Comparison of ENCODE assay signal across 27 cellular contexts in the genomic region with DNA sequence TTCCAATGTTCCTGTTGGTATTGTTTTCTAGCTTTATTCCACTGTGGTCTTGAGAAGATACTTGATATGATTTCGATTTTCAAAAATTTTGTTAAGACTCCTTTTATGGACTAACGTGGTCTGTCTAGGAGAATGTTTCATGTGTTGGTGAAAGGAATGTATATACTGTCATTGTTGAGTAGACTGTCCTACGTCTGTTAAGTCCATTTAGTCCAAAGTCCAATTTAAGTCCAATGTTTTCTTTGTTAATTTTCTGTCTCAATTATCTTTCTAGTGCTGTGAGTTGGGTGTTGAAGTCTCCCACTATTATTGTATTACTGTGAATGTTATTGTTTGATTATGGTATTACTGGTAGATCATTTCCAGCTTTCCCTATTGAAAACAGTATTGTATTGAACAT. TPM values are rescaled to one million over a fixed set of nuclear protein-coding genes. Genes with fewer than 3 reads are reported as not detected.
A peak's percentile ranks its signal among the peaks of the same experiment; 100 is the strongest.
DNase-seq lines count a peak whose midpoint lies in the region; ATAC-seq and TF ChIP-seq lines count a peak whose summit lies in the region.
"Had no signal": no experiment of that assay in that cellular context is flagged by ENCODE, and none has a peak within 500 bp of the region (broad histone marks: within the 10 kb centered on the region; RNA-seq: fewer than 3 reads in every experiment).

No MANE protein-coding gene starts in this region.

- no peak overlapping the region for H3K27ac ChIP-seq in CD8-positive, alpha-beta memory T cell (ENCODE audit: low read depth, low read length)
- H3K27ac ChIP-seq in endodermal cell (ENCODE audit: low read depth, low read length) (no peak overlapping the region), trophoblast cell (ENCODE audit: low read depth, low read length) (no peak overlapping the region)
- H3K27ac ChIP-seq: upper lobe of left lung had no signal

- no peak overlapping the region for H2BK12ac ChIP-seq in trophoblast cell (ENCODE audit: low read length)

- ATAC-seq in activated T-helper 17 cell treated with anti-CD3 and anti-CD28 coated beads, Interleukin-2, amount 50 U/mL, for 72 hours (replicated peaks) = no peak
- no peak for ATAC-seq in naive thymus-derived CD8-positive, alpha-beta T cell
- ATAC-seq: activated T-cell treated with anti-CD3 and anti-CD28 coated beads, Interleukin-2, amount 50 U/mL, for 4 hours; left cardiac atrium; Right ventricle myocardium inferior; SK-N-SH treated with all-trans-retinoic acid at 6 μM for 48 hours had no signal

- H2BK5ac ChIP-seq in trophoblast cell (ENCODE audit: low read depth, low read length, poor library complexity) = no peak overlapping the region

- no peak for DNase-seq in activated CD4-positive, alpha-beta memory T cell treated with anti-CD3 and anti-CD28 coated beads, Interleukin-2, amount 10 ng/mL, durations not matched to agents 7 days and 5 days
- DNase-seq in activated CD4-positive, alpha-beta memory T cell treated with anti-CD3 and anti-CD28 coated beads for 36 hours = no peak
- no peak for DNase-seq in CD8-positive, alpha-beta memory T cell
- DNase-seq in naive thymus-derived CD8-positive, alpha-beta T cell = no peak
- DNase-seq in endodermal cell (no peak), trophoblast cell (no peak), MG63 (no peak)
- DNase-seq: activated naive CD4-positive, alpha-beta T cell treated with Interleukin-2 at 50 U/mL for 16 hours; activated T-cell treated with anti-CD3 and anti-CD28 coated beads, Interleukin-2, amount 50 U/mL, for 4 hours; anterior cingulate cortex; effector CD4-positive, alpha-beta T cell; EL; erythroblast; H7; hypothalamus; Karpas-422; left cardiac atrium; mammary epithelial cell; NCI-H146; NCI-H226; NCI-H69; upper lobe of left lung had no signal

- H3K27me3 Mint-ChIP-seq in activated CD4-positive, alpha-beta memory T cell treated with anti-CD3 and anti-CD28 coated beads, Interleukin-2, amount 10 ng/mL, durations not matched to agents 7 days and 5 days = no peaks in the 10 kb centered on the region
- no peaks in the 10 kb centered on the region for H3K27me3 Mint-ChIP-seq in activated CD4-positive, alpha-beta memory T cell treated with anti-CD3 and anti-CD28 coated beads for 36 hours
- no peaks in the 10 kb centered on the region for H3K27me3 Mint-ChIP-seq in CD8-positive, alpha-beta memory T cell
- no peaks in the 10 kb centered on the region for H3K27me3 Mint-ChIP-seq in activated T-helper 17 cell treated with anti-CD3 and anti-CD28 coated beads, Interleukin-2, amount 50 U/mL, for 72 hours
- H3K27me3 Mint-ChIP-seq in naive thymus-derived CD8-positive, alpha-beta T cell = no peaks in the 10 kb centered on the region
- no peaks in the 10 kb centered on the region for H3K27me3 Mint-ChIP-seq in endodermal cell (ENCODE audit: insufficient read depth)
- H3K27me3 Mint-ChIP-seq: CD4-positive, alpha-beta memory T cell had no signal

- no peak overlapping the region for H3K4me3 Mint-ChIP-seq in activated CD4-positive, alpha-beta memory T cell treated with anti-CD3 and anti-CD28 coated beads, Interleukin-2, amount 10 ng/mL, durations not matched to agents 7 days and 5 days
- no peak overlapping the region for H3K4me3 Mint-ChIP-seq in activated CD4-positive, alpha-beta memory T cell treated with anti-CD3 and anti-CD28 coated beads for 36 hours
- no peak overlapping the region for H3K4me3 Mint-ChIP-seq in CD8-positive, alpha-beta memory T cell
- H3K4me3 Mint-ChIP-seq in activated T-helper 17 cell treated with anti-CD3 and anti-CD28 coated beads, Interleukin-2, amount 50 U/mL, for 72 hours = no peak overlapping the region
- peak overlapping the region in 4 of 10 donors; percentile 0 to 12 (median 4) for H3K4me3 Mint-ChIP-seq in naive thymus-derived CD8-positive, alpha-beta T cell
- H3K4me3 Mint-ChIP-seq in endodermal cell = no peak overlapping the region
- H3K4me3 Mint-ChIP-seq: activated T-cell treated with anti-CD3 and anti-CD28 coated beads, Interleukin-2, amount 50 U/mL, for 4 hours had no signal

- no peak overlapping the region for H4K91ac ChIP-seq in trophoblast cell (ENCODE audit: low read depth, low read length)

- H3K4me3 ChIP-seq in CD8-positive, alpha-beta memory T cell (ENCODE audit: low read length) = no peak overlapping the region
- H3K4me3 ChIP-seq in endodermal cell (ENCODE audit: low read length) = no peak overlapping the region
- no peak overlapping the region for H3K4me3 ChIP-seq in trophoblast cell (ENCODE audit: low read depth, low read length)
- H3K4me3 ChIP-seq in MG63 = no peak overlapping the region
- H3K4me3 ChIP-seq: smooth muscle cell, upper lobe of left lung had no signal

- no peak overlapping the region for H2BK120ac ChIP-seq in trophoblast cell (ENCODE audit: insufficient read depth, low read length, poor library complexity)

- H3K4ac ChIP-seq in trophoblast cell (ENCODE audit: low read depth, low read length) = no peak overlapping the region

- peak overlapping the region; percentile 7 for H3K27ac Mint-ChIP-seq in activated CD4-positive, alpha-beta memory T cell treated with anti-CD3 and anti-CD28 coated beads, Interleukin-2, amount 10 ng/mL, durations not matched to agents 7 days and 5 days
- no peak overlapping the region for H3K27ac Mint-ChIP-seq in activated CD4-positive, alpha-beta memory T cell treated with anti-CD3 and anti-CD28 coated beads for 36 hours
- H3K27ac Mint-ChIP-seq in CD8-positive, alpha-beta memory T cell = peak overlapping the region in 7 of 8 donors; percentile 2 to 45 (median 14)
- H3K27ac Mint-ChIP-seq in activated T-helper 17 cell treated with anti-CD3 and anti-CD28 coated beads, Interleukin-2, amount 50 U/mL, for 72 hours = peak overlapping the region; percentile 11
- peak overlapping the region in 7 of 10 donors; percentile 3 to 74 (median 41) for H3K27ac Mint-ChIP-seq in naive thymus-derived CD8-positive, alpha-beta T cell
- no peak overlapping the region for H3K27ac Mint-ChIP-seq in endodermal cell

- 93 to 100% methylated on average over 1 to 3 of the region's 3 CpGs for WGBS in endodermal cell (ENCODE audit: insufficient coverage in 1 of 2, insufficient read length in 1 of 2), 2 experiments
- no CpG with 5 or more reads among the region's 3 CpGs for WGBS in trophoblast cell (ENCODE audit: extremely low coverage, insufficient coverage, insufficient read length)

- peaks cover 4% of the 10 kb centered on the region for H3K9me3 Mint-ChIP-seq in activated CD4-positive, alpha-beta memory T cell treated with anti-CD3 and anti-CD28 coated beads, Interleukin-2, amount 10 ng/mL, durations not matched to agents 7 days and 5 days
- no peaks in the 10 kb centered on the region for H3K9me3 Mint-ChIP-seq in activated CD4-positive, alpha-beta memory T cell treated with anti-CD3 and anti-CD28 coated beads for 36 hours
- no peaks in the 10 kb centered on the region for H3K9me3 Mint-ChIP-seq in CD8-positive, alpha-beta memory T cell
- H3K9me3 Mint-ChIP-seq in activated T-helper 17 cell treated with anti-CD3 and anti-CD28 coated beads, Interleukin-2, amount 50 U/mL, for 72 hours = no peaks in the 10 kb centered on the region
- H3K9me3 Mint-ChIP-seq in naive thymus-derived CD8-positive, alpha-beta T cell = no peaks in the 10 kb centered on the region
- H3K9me3 Mint-ChIP-seq in endodermal cell = no peaks in the 10 kb centered on the region
- H3K9me3 Mint-ChIP-seq: activated T-cell treated with anti-CD3 and anti-CD28 coated beads, Interleukin-2, amount 50 U/mL, for 4 hours had no signal

- no peak overlapping the region for H2AK5ac ChIP-seq in trophoblast cell (ENCODE audit: low read length)

- no peak for TF ChIP-seq CTCF in endodermal cell (conservative IDR thresholded peaks at IDR 0.05)

- H3K27me3 ChIP-seq in CD8-positive, alpha-beta memory T cell (ENCODE audit: insufficient read depth, low read length, poor library complexity, severe bottlenecking) = no peaks in the 10 kb centered on the region
- H3K27me3 ChIP-seq in endodermal cell (ENCODE audit: control insufficient read depth, insufficient read depth, low read length, poor library complexity, severe bottlenecking) = no peaks in the 10 kb centered on the region
- H3K27me3 ChIP-seq in trophoblast cell (ENCODE audit: insufficient read depth, low read length) = no peaks in the 10 kb centered on the region
- no peaks in the 10 kb centered on the region for H3K27me3 ChIP-seq in MG63
- H3K27me3 ChIP-seq: upper lobe of left lung had no signal

- no peak overlapping the region for H3K23ac ChIP-seq in trophoblast cell (ENCODE audit: low read length)

- intact Hi-C loops in activated CD4-positive, alpha-beta memory T cell treated with anti-CD3 and anti-CD28 coated beads for 36 hours (cut with micrococcal nuclease) = no loop called here

- H3K4me1 ChIP-seq in CD8-positive, alpha-beta memory T cell (ENCODE audit: insufficient read depth, low read length) = peaks cover 23% of the 10 kb centered on the region
- H3K4me1 ChIP-seq in endodermal cell (ENCODE audit: control insufficient read depth, insufficient read depth, low read length) (no peaks in the 10 kb centered on the region), trophoblast cell (ENCODE audit: control insufficient read depth in 1 of 2, insufficient read depth in 2 of 2, low read length in 2 of 2) (no peaks in the 10 kb centered on the region)
- H3K4me1 ChIP-seq: upper lobe of left lung had no signal

- H3K18ac ChIP-seq in trophoblast cell (ENCODE audit: low read length) = no peak overlapping the region

- no peak overlapping the region for H3K4me2 ChIP-seq in trophoblast cell (ENCODE audit: low read length)
- H3K4me2 ChIP-seq: smooth muscle cell had no signal

- POLR2A ChIA-PET in activated CD4-positive, alpha-beta memory T cell treated with anti-CD3 and anti-CD28 coated beads, Interleukin-2, amount 10 ng/mL, durations not matched to agents 7 days and 5 days (lab: Charles Lee) = no interaction called here
- POLR2A ChIA-PET in activated CD4-positive, alpha-beta memory T cell treated with anti-CD3 and anti-CD28 coated beads for 36 hours (lab: Charles Lee) = no interaction called here
- POLR2A ChIA-PET in CD8-positive, alpha-beta memory T cell (lab: Charles Lee) = no interaction called here
- POLR2A ChIA-PET in naive thymus-derived CD8-positive, alpha-beta T cell (lab: Charles Lee) = no interaction called here

- H3K79me1 ChIP-seq in trophoblast cell (ENCODE audit: low read length) = no peaks in the 10 kb centered on the region

- CTCF ChIA-PET in activated CD4-positive, alpha-beta memory T cell treated with anti-CD3 and anti-CD28 coated beads, Interleukin-2, amount 10 ng/mL, durations not matched to agents 7 days and 5 days (lab: Charles Lee) = no interaction called here
- CTCF ChIA-PET in activated CD4-positive, alpha-beta memory T cell treated with anti-CD3 and anti-CD28 coated beads for 36 hours (lab: Charles Lee) = no interaction called here
- CTCF ChIA-PET in CD8-positive, alpha-beta memory T cell (lab: Charles Lee) = interaction anchor here (0.9 kb wide), 1 partner anchor 11 kb away, joined by 3 read pairs; no protein-coding TSS in a partner anchor

- H3K4me1 Mint-ChIP-seq in activated CD4-positive, alpha-beta memory T cell treated with anti-CD3 and anti-CD28 coated beads, Interleukin-2, amount 10 ng/mL, durations not matched to agents 7 days and 5 days = peaks cover 30% of the 10 kb centered on the region
- H3K4me1 Mint-ChIP-seq in activated CD4-positive, alpha-beta memory T cell treated with anti-CD3 and anti-CD28 coated beads for 36 hours (ENCODE audit: low read depth) = peaks cover 30% of the 10 kb centered on the region
- H3K4me1 Mint-ChIP-seq in CD8-positive, alpha-beta memory T cell = peaks cover 34 to 42% (median 40%) of the 10 kb centered on the region in 3 donors
- peaks cover 23% of the 10 kb centered on the region for H3K4me1 Mint-ChIP-seq in activated T-helper 17 cell treated with anti-CD3 and anti-CD28 coated beads, Interleukin-2, amount 50 U/mL, for 72 hours
- H3K4me1 Mint-ChIP-seq in naive thymus-derived CD8-positive, alpha-beta T cell = peaks cover 21 to 34% (median 30%) of the 10 kb centered on the region in 4 donors
- peaks cover 2% of the 10 kb centered on the region for H3K4me1 Mint-ChIP-seq in endodermal cell

- H3K9me3 ChIP-seq in CD8-positive, alpha-beta memory T cell (ENCODE audit: low read length) = no peaks in the 10 kb centered on the region
- H3K9me3 ChIP-seq in endodermal cell (ENCODE audit: control insufficient read depth, low read length) = peaks cover 6% of the 10 kb centered on the region
- H3K9me3 ChIP-seq in trophoblast cell (ENCODE audit: insufficient read depth, low read depth, low read length) = no peaks in the 10 kb centered on the region
- no peaks in the 10 kb centered on the region for H3K9me3 ChIP-seq in MG63
- H3K9me3 ChIP-seq: upper lobe of left lung had no signal

- peaks cover 57% of the 10 kb centered on the region for H3K36me3 Mint-ChIP-seq in activated CD4-positive, alpha-beta memory T cell treated with anti-CD3 and anti-CD28 coated beads, Interleukin-2, amount 10 ng/mL, durations not matched to agents 7 days and 5 days (ENCODE audit: low read depth)
- peaks cover 25% of the 10 kb centered on the region for H3K36me3 Mint-ChIP-seq in activated CD4-positive, alpha-beta memory T cell treated with anti-CD3 and anti-CD28 coated beads for 36 hours
- peaks cover 3 to 46% (median 7%) of the 10 kb centered on the region in 3 donors for H3K36me3 Mint-ChIP-seq in CD8-positive, alpha-beta memory T cell
- H3K36me3 Mint-ChIP-seq in activated T-helper 17 cell treated with anti-CD3 and anti-CD28 coated beads, Interleukin-2, amount 50 U/mL, for 72 hours (ENCODE audit: low read depth) = peaks cover 61% of the 10 kb centered on the region
- H3K36me3 Mint-ChIP-seq in naive thymus-derived CD8-positive, alpha-beta T cell = peaks cover 4 to 59% (median 23%) of the 10 kb centered on the region in 3 donors
- peaks cover 53% of the 10 kb centered on the region for H3K36me3 Mint-ChIP-seq in endodermal cell (ENCODE audit: low read depth)

- no peak overlapping the region for H2AFZ ChIP-seq in trophoblast cell (ENCODE audit: insufficient read depth, low read length, poor library complexity)

- H3K9ac ChIP-seq in endodermal cell (ENCODE audit: extremely low read depth, low read length, poor library complexity, severe bottlenecking) (no peak overlapping the region), trophoblast cell (ENCODE audit: low read length) (no peak overlapping the region)

- H3K14ac ChIP-seq in trophoblast cell (ENCODE audit: low read length) = no peak overlapping the region

- no peaks in the 10 kb centered on the region for H3K79me2 ChIP-seq in trophoblast cell (ENCODE audit: control insufficient read depth, insufficient read depth, low read length, poor library complexity)

- no peak overlapping the region for H4K12ac ChIP-seq in trophoblast cell (ENCODE audit: low read depth, low read length)

- no peak overlapping the region for H4K8ac ChIP-seq in trophoblast cell (ENCODE audit: low read depth, low read length)

- peaks cover 7% of the 10 kb centered on the region for H3K36me3 ChIP-seq in CD8-positive, alpha-beta memory T cell (ENCODE audit: insufficient read depth, low read length)
- peaks cover 41% of the 10 kb centered on the region for H3K36me3 ChIP-seq in endodermal cell (ENCODE audit: control insufficient read depth, insufficient read depth, low read length)
- H3K36me3 ChIP-seq in trophoblast cell (ENCODE audit: control insufficient read depth in 1 of 2, insufficient read depth in 2 of 2, low read length in 2 of 2) = peaks cover 8% of the 10 kb centered on the region in 2 experiments
- H3K36me3 ChIP-seq in MG63 = peaks cover 16% of the 10 kb centered on the region

RNA-seq across cellular contexts. Expression of a gene that starts 55.8 kb away (rescaled TPM):
- 10 to 100 TPM; 11.2 to 12.7 TPM for total RNA-seq in activated CD4-positive, alpha-beta memory T cell treated with anti-CD3 and anti-CD28 coated beads, Interleukin-2, amount 10 ng/mL, durations not matched to agents 7 days and 5 days
- 10 to 100 TPM; 27.9 to 29.8 TPM for total RNA-seq in activated CD4-positive, alpha-beta memory T cell treated with anti-CD3 and anti-CD28 coated beads for 36 hours
- total RNA-seq in CD8-positive, alpha-beta memory T cell = 10 to 100 TPM; 40.9 to 41.7 TPM
- 22.1 TPM for polyA plus RNA-seq in CD8-positive, alpha-beta memory T cell
- total RNA-seq in activated T-helper 17 cell treated with anti-CD3 and anti-CD28 coated beads, Interleukin-2, amount 50 U/mL, for 72 hours = 10 to 100 TPM; 19.5 to 32.6 TPM
- total RNA-seq in naive thymus-derived CD8-positive, alpha-beta T cell = 10 to 100 TPM; 22.1 to 28.3 TPM
- polyA plus RNA-seq in naive thymus-derived CD8-positive, alpha-beta T cell = 10 to 100 TPM; 19.5 to 29.1 (median 24.8) TPM
- total RNA-seq in endodermal cell = 10 to 100 TPM; 16.4 to 20.3 TPM
- 14.4 TPM for polyA plus RNA-seq in endodermal cell (2013, experiment 1 of 2)
- 14.2 TPM for polyA plus RNA-seq in endodermal cell (2013, experiment 2 of 2)
- polyA plus RNA-seq in trophoblast cell (2013) = 10.8 and 11.5 TPM in 2 replicates
- total RNA-seq in MG63 (2014; rRNA removed; shearing (Covaris generic); ENCODE audit: low replicate concordance) = 52.7 and 63.8 TPM in 2 replicates

Comparison
In these comparisons a context has a peak if more than half of its experiments do, and no peak if none do; other contexts are left out.
1. H3K27ac Mint-ChIP-seq: peak in activated CD4-positive, alpha-beta memory T cell treated with anti-CD3 and anti-CD28 coated beads, Interleukin-2, amount 10 ng/mL, durations not matched to agents 7 days and 5 days (single experiment), CD8-positive, alpha-beta memory T cell (7 of 8), activated T-helper 17 cell treated with anti-CD3 and anti-CD28 coated beads, Interleukin-2, amount 50 U/mL, for 72 hours (single experiment) and naive thymus-derived CD8-positive, alpha-beta T cell (7 of 10); none in activated CD4-positive, alpha-beta memory T cell treated with anti-CD3 and anti-CD28 coated beads for 36 hours (single experiment) and endodermal cell (single experiment).